ENCODE assay signal across 8 cellular contexts in the genomic region with DNA sequence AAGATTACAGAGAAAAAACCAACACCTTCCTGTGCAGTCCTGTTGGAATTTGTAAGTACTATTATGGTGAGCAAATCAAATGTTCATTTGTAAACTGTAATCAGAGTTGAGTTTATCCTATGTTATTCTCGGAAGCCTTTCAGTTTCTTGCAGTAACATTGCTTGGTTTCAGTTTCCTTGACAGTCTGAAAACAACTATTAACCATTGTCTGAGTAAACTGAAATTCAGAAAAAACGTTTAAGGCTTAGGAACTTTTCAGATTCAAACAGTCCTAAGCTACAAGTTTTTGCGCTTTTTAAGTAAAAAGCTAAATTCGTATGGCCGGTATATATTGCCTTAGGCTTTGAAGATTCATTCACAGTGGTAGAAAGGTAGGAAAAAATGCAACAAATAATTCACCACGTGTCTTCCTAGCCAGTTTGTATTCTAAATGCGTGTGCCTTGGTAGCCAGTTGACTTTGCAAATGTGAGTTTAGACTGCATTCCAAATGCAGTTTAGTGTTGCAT. TPM values are rescaled to one million over a fixed set of nuclear protein-coding genes. Genes with fewer than 3 reads are reported as not detected.
DNase-seq lines count a peak whose midpoint lies in the region; ATAC-seq and TF ChIP-seq lines count a peak whose summit lies in the region.

No MANE protein-coding gene starts in this region.

- H3K4me3 ChIP-seq in left ventricle myocardium inferior (peak overlapping the region; percentile 87), gastrocnemius medialis (peak overlapping the region; percentile 84 to 99 (median 92))

- no peaks in the 10 kb centered on the region for H3K27me3 Mint-ChIP-seq in activated B cell treated with CpG ODN at 0.5 μM for 24 hours

- peaks cover 72% of the 10 kb centered on the region for H3K36me3 Mint-ChIP-seq in activated B cell treated with CpG ODN at 0.5 μM for 24 hours (ENCODE audit: low read depth)

- ATAC-seq in activated B cell treated with CpG ODN at 0.5 μM for 24 hours (ENCODE audit: low read depth) (no peak), gastrocnemius medialis (no peak), GM21576 (IDR thresholded peaks at IDR 0.05; ENCODE audit: unreplicated experiment) (no peak)

- H3K4me1 Mint-ChIP-seq in activated B cell treated with CpG ODN at 0.5 μM for 24 hours, result peaks cover 69% of the 10 kb centered on the region

- TF ChIP-seq CTCF in left ventricle myocardium inferior (IDR thresholded peaks at IDR 0.05; ENCODE audit: borderline replicate concordance) (no peak), activated B cell treated with CpG ODN at 0.5 μM for 24 hours (IDR thresholded peaks at IDR 0.05) (no peak), gastrocnemius medialis (IDR thresholded peaks at IDR 0.05 in 4 of 5, conservative IDR thresholded peaks at IDR 0.05 in 1 of 5) (no peak)

- intact Hi-C loops in left ventricle myocardium inferior (cut with micrococcal nuclease) (no loop called here), cardiac septum (cut with DNase I) (loop anchor here (10.0 kb wide), 2 partner anchors 1182 to 2002 kb away; a partner anchor contains a TSS), activated B cell treated with CpG ODN at 0.5 μM for 24 hours (cut with micrococcal nuclease) (loop anchor here (10.0 kb wide), 1 partner anchor 1642 kb away; a partner anchor contains a TSS), gastrocnemius medialis (cut with DNase I; ENCODE audit: low total_unique reads) (no loop called here)

- peak overlapping the region; percentile 97 for H3K27ac ChIP-seq in left ventricle myocardium inferior (replicated peaks)
- peak overlapping the region; percentile 98 to 100 (median 100) for H3K27ac ChIP-seq in gastrocnemius medialis

- peaks cover 87% of the 10 kb centered on the region for H3K4me1 ChIP-seq in left ventricle myocardium inferior
- peaks cover 53 to 64% of the 10 kb centered on the region in 2 donors for H3K4me1 ChIP-seq in gastrocnemius medialis

- no peaks in the 10 kb centered on the region for H3K9me3 ChIP-seq in left ventricle myocardium inferior (replicated peaks)
- H3K9me3 ChIP-seq in gastrocnemius medialis, result no peaks in the 10 kb centered on the region

- H3K36me3 ChIP-seq in left ventricle myocardium inferior, result no peaks in the 10 kb centered on the region
- H3K36me3 ChIP-seq in gastrocnemius medialis, result no peaks in the 10 kb centered on the region

- no peaks in the 10 kb centered on the region for H3K27me3 ChIP-seq in left ventricle myocardium inferior (ENCODE audit: low read depth)
- no peaks in the 10 kb centered on the region for H3K27me3 ChIP-seq in gastrocnemius medialis

- in situ Hi-C loops in gastrocnemius medialis (cut with MboI; ENCODE audit: low sequenced_read_pairs in 4 of 4), result loop anchor here in 2 of 4 donors (25.0 kb wide), 1 partner anchor 1189 kb away; a partner anchor contains a TSS

- H3K9me3 Mint-ChIP-seq in activated B cell treated with CpG ODN at 0.5 μM for 24 hours, result no peaks in the 10 kb centered on the region

- peak overlapping the region; percentile 97 for H3K27ac Mint-ChIP-seq in activated B cell treated with CpG ODN at 0.5 μM for 24 hours

- CTCF ChIA-PET in activated B cell treated with CpG ODN at 0.5 μM for 24 hours (lab: Charles Lee), result interaction anchor here (0.7 to 2.1 kb wide), 2 partner anchors 38 to 276 kb away, joined by 3 to 7 read pairs; no protein-coding TSS in a partner anchor

- TF ChIP-seq POLR2A in gastrocnemius medialis (IDR thresholded peaks at IDR 0.05), result peak in 1 of 2 donors; percentile 21

- POLR2A ChIA-PET in activated B cell treated with CpG ODN at 0.5 μM for 24 hours (lab: Charles Lee), result interaction anchor here (0.5 to 1.5 kb wide), 4 partner anchors 39 to 1325 kb away, joined by 3 to 5 read pairs (median 3); a partner anchor contains a TSS

- peak overlapping the region; percentile 95 for H3K4me3 Mint-ChIP-seq in activated B cell treated with CpG ODN at 0.5 μM for 24 hours

- DNase-seq in left ventricle myocardium inferior (no peak), cardiac septum (ENCODE audit: low spot score) (no peak), activated B cell treated with CpG ODN at 0.5 μM for 24 hours (no peak), glomerular visceral epithelial cell (ENCODE audit: extremely low spot score) (peak; percentile 47), gastrocnemius medialis (no peak), T-helper 9 cell (no peak), iPS-NIHi7 (ENCODE audit: extremely low spot score) (no peak)

RNA-seq across cellular contexts. Expression of a gene that starts 2.5 kb away (rescaled TPM):
- total RNA-seq in left ventricle myocardium inferior (47.4 TPM), cardiac septum (49.0 TPM), activated B cell treated with CpG ODN at 0.5 μM for 24 hours (130 and 142 TPM in 2 replicates), gastrocnemius medialis (10 to 100 TPM; 40.4 to 58.0 (median 50.5) TPM)

Comparison
In these comparisons a context has a peak if more than half of its experiments do, and no peak if none do; other contexts are left out.
1. intact Hi-C loops: an anchor here in cardiac septum (10.0 kb wide) and activated B cell treated with CpG ODN at 0.5 μM for 24 hours (10.0 kb wide); none called in left ventricle myocardium inferior and gastrocnemius medialis.